ENCODE assay signal across 15 cellular contexts in genomic region chr3:195131149-195131548, GRCh38.
A peak's percentile ranks its signal among the peaks of the same experiment; 100 is the strongest.
DNase-seq lines count a peak whose midpoint lies in the region; ATAC-seq and TF ChIP-seq lines count a peak whose summit lies in the region.
"Had no signal": no experiment of that assay in that cellular context is flagged by ENCODE, and none has a peak within 500 bp of the region (broad histone marks: within the 10 kb centered on the region; RNA-seq: fewer than 3 reads in every experiment).

No MANE protein-coding gene starts in this region.

- ATAC-seq in activated naive CD8-positive, alpha-beta T cell treated with anti-CD3 and anti-CD28 coated beads, Interleukin-2, amount 50 U/mL, for 24 hours = no peak
- no peak for ATAC-seq in activated B cell treated with CpG ODN at 0.5 μM for 24 hours (ENCODE audit: low read depth)
- ATAC-seq in stimulated activated memory B cell treated with anti-CD40 and anti-IgM and Interleukin-4, amounts not matched to agents 10 μg/mL and 1 μg/mL and 100 μg/mL, for 72 hours = no peak
- ATAC-seq: K562 had no signal

- H3K27me3 ChIP-seq in esophagus squamous epithelium (no peaks in the 10 kb centered on the region), spleen (replicated peaks in 1 of 7) (no peaks in the 10 kb centered on the region)

- no peak overlapping the region for H3K4me3 ChIP-seq in esophagus squamous epithelium
- no peak overlapping the region for H3K4me3 ChIP-seq in spleen
- H3K4me3 ChIP-seq: GM23248, K562 had no signal

- no peak for DNase-seq in activated naive CD8-positive, alpha-beta T cell treated with anti-CD3 and anti-CD28 coated beads, Interleukin-2, amount 50 U/mL, for 24 hours
- DNase-seq in activated B cell treated with CpG ODN at 0.5 μM for 24 hours (no peak), esophagus squamous epithelium (lab: John Stamatoyannopoulos, UW) (no peak), CD1c-positive myeloid dendritic cell (ENCODE audit: extremely low spot score) (no peak), spleen (no peak)
- no peak for DNase-seq in activated CD4-positive, alpha-beta memory T cell treated with anti-CD3 and anti-CD28 coated beads, Interleukin-2, amount 10 ng/mL, durations not matched to agents 7 days and 5 days
- DNase-seq: 8988T, C1 segment of cervical spinal cord, GM23248, NCI-H1436 treated with DMSO at 0.1 percent for 48 hours, NCI-H774, Right ventricle myocardium superior had no signal

- H3K4me1 ChIP-seq in esophagus squamous epithelium (peaks cover 9 to 62% (median 37%) of the 10 kb centered on the region in 3 donors), spleen (peaks cover 0 to 41% (median 14%) of the 10 kb centered on the region in 6 donors)

- peak overlapping the region; percentile 75 to 88 (median 83) for H3K27ac ChIP-seq in esophagus squamous epithelium
- no peak overlapping the region for H3K27ac ChIP-seq in spleen
- H3K27ac ChIP-seq: GM23248 had no signal

- no peak overlapping the region for H3K27ac Mint-ChIP-seq in activated naive CD8-positive, alpha-beta T cell
- H3K27ac Mint-ChIP-seq in activated naive CD8-positive, alpha-beta T cell treated with anti-CD3 and anti-CD28 coated beads, Interleukin-2, amount 50 U/mL, for 24 hours = no peak overlapping the region
- H3K27ac Mint-ChIP-seq in activated B cell treated with CpG ODN at 0.5 μM for 24 hours = peak overlapping the region; percentile 42
- peak overlapping the region; percentile 93 for H3K27ac Mint-ChIP-seq in stimulated activated memory B cell treated with anti-CD40 and anti-IgM and Interleukin-4, amounts not matched to agents 10 μg/mL and 1 μg/mL and 100 μg/mL, for 72 hours
- H3K27ac Mint-ChIP-seq in activated CD4-positive, alpha-beta memory T cell treated with anti-CD3 and anti-CD28 coated beads, Interleukin-2, amount 10 ng/mL, durations not matched to agents 7 days and 5 days = no peak overlapping the region

- peaks cover 29% of the 10 kb centered on the region for H3K4me1 Mint-ChIP-seq in activated naive CD8-positive, alpha-beta T cell (ENCODE audit: low read depth)
- peaks cover 41% of the 10 kb centered on the region for H3K4me1 Mint-ChIP-seq in activated naive CD8-positive, alpha-beta T cell treated with anti-CD3 and anti-CD28 coated beads, Interleukin-2, amount 50 U/mL, for 24 hours
- H3K4me1 Mint-ChIP-seq in activated B cell treated with CpG ODN at 0.5 μM for 24 hours = peaks cover 63% of the 10 kb centered on the region
- H3K4me1 Mint-ChIP-seq in stimulated activated memory B cell treated with anti-CD40 and anti-IgM and Interleukin-4, amounts not matched to agents 10 μg/mL and 1 μg/mL and 100 μg/mL, for 72 hours = peaks cover 66% of the 10 kb centered on the region
- H3K4me1 Mint-ChIP-seq in activated CD4-positive, alpha-beta memory T cell treated with anti-CD3 and anti-CD28 coated beads, Interleukin-2, amount 10 ng/mL, durations not matched to agents 7 days and 5 days = peaks cover 47% of the 10 kb centered on the region

- POLR2A ChIA-PET in activated B cell treated with CpG ODN at 0.5 μM for 24 hours (lab: Charles Lee) = interaction anchor here (0.9 to 4.7 kb wide), 6 partner anchors 8 to 128 kb away, joined by 3 to 53 read pairs (median 4); no protein-coding TSS in a partner anchor
- POLR2A ChIA-PET in activated CD4-positive, alpha-beta memory T cell treated with anti-CD3 and anti-CD28 coated beads, Interleukin-2, amount 10 ng/mL, durations not matched to agents 7 days and 5 days (lab: Charles Lee) = no interaction called here

- no peaks in the 10 kb centered on the region for H3K36me3 ChIP-seq in esophagus squamous epithelium
- H3K36me3 ChIP-seq in spleen = no peaks in the 10 kb centered on the region

- H3K36me3 Mint-ChIP-seq in activated naive CD8-positive, alpha-beta T cell = peaks cover 9% of the 10 kb centered on the region
- H3K36me3 Mint-ChIP-seq in activated naive CD8-positive, alpha-beta T cell treated with anti-CD3 and anti-CD28 coated beads, Interleukin-2, amount 50 U/mL, for 24 hours (ENCODE audit: low read depth) = no peaks in the 10 kb centered on the region
- H3K36me3 Mint-ChIP-seq in activated B cell treated with CpG ODN at 0.5 μM for 24 hours (ENCODE audit: low read depth) = no peaks in the 10 kb centered on the region
- no peaks in the 10 kb centered on the region for H3K36me3 Mint-ChIP-seq in stimulated activated memory B cell treated with anti-CD40 and anti-IgM and Interleukin-4, amounts not matched to agents 10 μg/mL and 1 μg/mL and 100 μg/mL, for 72 hours
- no peaks in the 10 kb centered on the region for H3K36me3 Mint-ChIP-seq in activated CD4-positive, alpha-beta memory T cell treated with anti-CD3 and anti-CD28 coated beads, Interleukin-2, amount 10 ng/mL, durations not matched to agents 7 days and 5 days (ENCODE audit: low read depth)

- CTCF ChIA-PET in activated B cell treated with CpG ODN at 0.5 μM for 24 hours (lab: Charles Lee) = interaction anchor here (2.1 to 3.6 kb wide), 2 partner anchors 24 to 448 kb away, joined by 7 to 14 read pairs; no protein-coding TSS in a partner anchor
- CTCF ChIA-PET in activated CD4-positive, alpha-beta memory T cell treated with anti-CD3 and anti-CD28 coated beads, Interleukin-2, amount 10 ng/mL, durations not matched to agents 7 days and 5 days (lab: Charles Lee) = interaction anchor here (1.1 to 1.2 kb wide), 2 partner anchors 25 to 140 kb away, joined by 3 to 4 read pairs; partner anchors contain the start of gene XXYLT1

- intact Hi-C loops in activated B cell treated with CpG ODN at 0.5 μM for 24 hours (cut with micrococcal nuclease) = no loop called here
- intact Hi-C loops in esophagus squamous epithelium (cut with DNase I) = no loop called here
- intact Hi-C loops in spleen (cut with DNase I; ENCODE audit: low total_unique reads) = no loop called here

- no peaks in the 10 kb centered on the region for H3K27me3 Mint-ChIP-seq in activated naive CD8-positive, alpha-beta T cell
- H3K27me3 Mint-ChIP-seq in activated naive CD8-positive, alpha-beta T cell treated with anti-CD3 and anti-CD28 coated beads, Interleukin-2, amount 50 U/mL, for 24 hours = no peaks in the 10 kb centered on the region
- no peaks in the 10 kb centered on the region for H3K27me3 Mint-ChIP-seq in activated B cell treated with CpG ODN at 0.5 μM for 24 hours
- H3K27me3 Mint-ChIP-seq in stimulated activated memory B cell treated with anti-CD40 and anti-IgM and Interleukin-4, amounts not matched to agents 10 μg/mL and 1 μg/mL and 100 μg/mL, for 72 hours = no peaks in the 10 kb centered on the region
- no peaks in the 10 kb centered on the region for H3K27me3 Mint-ChIP-seq in activated CD4-positive, alpha-beta memory T cell treated with anti-CD3 and anti-CD28 coated beads, Interleukin-2, amount 10 ng/mL, durations not matched to agents 7 days and 5 days

- TF ChIP-seq CTCF in activated B cell treated with CpG ODN at 0.5 μM for 24 hours (IDR thresholded peaks at IDR 0.05) (no peak), esophagus squamous epithelium (IDR thresholded peaks at IDR 0.05) (no peak), spleen (IDR thresholded peaks at IDR 0.05 in 8 of 11, conservative IDR thresholded peaks at IDR 0.05 in 3 of 11) (no peak)

- peak in 1 of 4 donors; percentile 6 for TF ChIP-seq POLR2A in esophagus squamous epithelium (IDR thresholded peaks at IDR 0.05)
- no peak for TF ChIP-seq POLR2A in spleen (IDR thresholded peaks at IDR 0.05)

- H3K9me3 ChIP-seq in esophagus squamous epithelium (no peaks in the 10 kb centered on the region), spleen (no peaks in the 10 kb centered on the region)

- 48 to 61% methylated on average over 4 of the region's 4 CpGs for whole genome bisulfite sequencing in esophagus squamous epithelium, 2 donors
- 91 to 97% (median 95%) methylated on average over 4 of the region's 4 CpGs for WGBS in spleen, 5 donors

- H3K9me3 Mint-ChIP-seq in activated naive CD8-positive, alpha-beta T cell (ENCODE audit: low read depth) = no peaks in the 10 kb centered on the region
- H3K9me3 Mint-ChIP-seq in activated naive CD8-positive, alpha-beta T cell treated with anti-CD3 and anti-CD28 coated beads, Interleukin-2, amount 50 U/mL, for 24 hours = no peaks in the 10 kb centered on the region
- no peaks in the 10 kb centered on the region for H3K9me3 Mint-ChIP-seq in activated B cell treated with CpG ODN at 0.5 μM for 24 hours
- H3K9me3 Mint-ChIP-seq in stimulated activated memory B cell treated with anti-CD40 and anti-IgM and Interleukin-4, amounts not matched to agents 10 μg/mL and 1 μg/mL and 100 μg/mL, for 72 hours = no peaks in the 10 kb centered on the region
- H3K9me3 Mint-ChIP-seq in activated CD4-positive, alpha-beta memory T cell treated with anti-CD3 and anti-CD28 coated beads, Interleukin-2, amount 10 ng/mL, durations not matched to agents 7 days and 5 days = no peaks in the 10 kb centered on the region

- H3K4me3 Mint-ChIP-seq in activated naive CD8-positive, alpha-beta T cell = peak overlapping the region; percentile 11
- no peak overlapping the region for H3K4me3 Mint-ChIP-seq in activated naive CD8-positive, alpha-beta T cell treated with anti-CD3 and anti-CD28 coated beads, Interleukin-2, amount 50 U/mL, for 24 hours
- H3K4me3 Mint-ChIP-seq in activated B cell treated with CpG ODN at 0.5 μM for 24 hours = no peak overlapping the region
- no peak overlapping the region for H3K4me3 Mint-ChIP-seq in stimulated activated memory B cell treated with anti-CD40 and anti-IgM and Interleukin-4, amounts not matched to agents 10 μg/mL and 1 μg/mL and 100 μg/mL, for 72 hours
- no peak overlapping the region for H3K4me3 Mint-ChIP-seq in activated CD4-positive, alpha-beta memory T cell treated with anti-CD3 and anti-CD28 coated beads, Interleukin-2, amount 10 ng/mL, durations not matched to agents 7 days and 5 days

Comparison
In these comparisons a context has a peak if more than half of its experiments do, and no peak if none do; other contexts are left out.
1. H3K27ac Mint-ChIP-seq: peak in activated B cell treated with CpG ODN at 0.5 μM for 24 hours (single experiment) and stimulated activated memory B cell treated with anti-CD40 and anti-IgM and Interleukin-4, amounts not matched to agents 10 μg/mL and 1 μg/mL and 100 μg/mL, for 72 hours (single experiment); none in activated naive CD8-positive, alpha-beta T cell (single experiment), activated naive CD8-positive, alpha-beta T cell treated with anti-CD3 and anti-CD28 coated beads, Interleukin-2, amount 50 U/mL, for 24 hours (single experiment) and activated CD4-positive, alpha-beta memory T cell treated with anti-CD3 and anti-CD28 coated beads, Interleukin-2, amount 10 ng/mL, durations not matched to agents 7 days and 5 days (single experiment).
2. H3K27ac ChIP-seq: peak in esophagus squamous epithelium (4 of 4); none in spleen (0 of 8).